Comparison of ENCODE assay signal across 16 cellular contexts in the genomic region with DNA sequence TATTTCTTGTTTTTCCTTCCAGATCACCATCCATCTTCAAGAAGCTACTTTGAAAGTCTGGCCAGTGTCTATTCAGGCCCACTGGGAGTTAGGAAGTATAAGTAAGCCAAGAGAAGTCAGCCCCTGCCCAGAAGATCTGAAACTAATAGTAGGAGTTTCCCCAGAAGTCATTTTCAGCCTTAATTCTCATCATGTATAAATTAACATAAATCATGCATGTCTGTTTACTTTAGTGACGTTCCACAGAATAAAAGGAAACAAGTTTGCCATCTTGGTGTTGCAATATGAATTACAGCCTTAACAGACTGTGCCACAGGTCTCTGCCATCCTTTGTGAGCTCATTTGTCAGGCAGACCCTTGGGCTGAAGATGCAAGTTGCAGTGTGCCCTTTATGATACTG. TPM values are rescaled to one million over a fixed set of nuclear protein-coding genes. Genes with fewer than 3 reads are reported as not detected.
DNase-seq lines count a peak whose midpoint lies in the region; ATAC-seq lines count a peak whose summit lies in the region.
"Had no signal": no experiment of that assay in that cellular context is flagged by ENCODE, and none has a peak within 500 bp of the region (broad histone marks: within the 10 kb centered on the region; RNA-seq: fewer than 3 reads in every experiment).

No MANE protein-coding gene starts in this region.

- no peaks in the 10 kb centered on the region for H3K9me3 Mint-ChIP-seq in CD4-positive, CD25-positive, alpha-beta regulatory T cell
- H3K9me3 Mint-ChIP-seq in CD8-positive, alpha-beta memory T cell, result no peaks in the 10 kb centered on the region
- no peaks in the 10 kb centered on the region for H3K9me3 Mint-ChIP-seq in activated CD8-positive, alpha-beta T cell treated with anti-CD3 and anti-CD28 coated beads, Interleukin-2, amount 10 ng/mL, durations not matched to agents 7 days and 5 days (ENCODE audit: insufficient read depth)
- H3K9me3 Mint-ChIP-seq: H9 had no signal

- H3K27me3 Mint-ChIP-seq in CD4-positive, CD25-positive, alpha-beta regulatory T cell, result no peaks in the 10 kb centered on the region
- no peaks in the 10 kb centered on the region for H3K27me3 Mint-ChIP-seq in CD8-positive, alpha-beta memory T cell
- no peaks in the 10 kb centered on the region for H3K27me3 Mint-ChIP-seq in activated CD8-positive, alpha-beta T cell treated with anti-CD3 and anti-CD28 coated beads, Interleukin-2, amount 10 ng/mL, durations not matched to agents 7 days and 5 days (ENCODE audit: low read depth)
- H3K27me3 Mint-ChIP-seq: B cell had no signal

- DNase-seq in CD4-positive, CD25-positive, alpha-beta regulatory T cell, result no peak
- DNase-seq in CD8-positive, alpha-beta memory T cell, result no peak
- no peak for DNase-seq in activated CD8-positive, alpha-beta T cell treated with anti-CD3 and anti-CD28 coated beads, Interleukin-2, amount 10 ng/mL, durations not matched to agents 7 days and 5 days
- peak; percentile 68 for DNase-seq in fibroblast of gingiva (ENCODE audit: low read depth)
- DNase-seq in GF-D8 (lab: John Stamatoyannopoulos, UW), result no peak
- no peak for DNase-seq in NCI-H774 (lab: John Stamatoyannopoulos, UW)
- DNase-seq: H9, NCI-H1092, NCI-H345, NCI-H526 treated with DMSO at 0.1 percent for 48 hours, PC-3 had no signal

- peaks cover 8% of the 10 kb centered on the region for H3K4me1 ChIP-seq in CD4-positive, CD25-positive, alpha-beta regulatory T cell (ENCODE audit: control insufficient read depth, insufficient read depth, low read length, poor library complexity, severe bottlenecking)
- no peaks in the 10 kb centered on the region for H3K4me1 ChIP-seq in CD8-positive, alpha-beta memory T cell (ENCODE audit: insufficient read depth, low read length)

- H3K4me3 ChIP-seq in CD4-positive, CD25-positive, alpha-beta regulatory T cell (ENCODE audit: low read depth, low read length), result no peak overlapping the region
- no peak overlapping the region for H3K4me3 ChIP-seq in CD8-positive, alpha-beta memory T cell (ENCODE audit: low read length)
- H3K4me3 ChIP-seq: K562, SJSA1 had no signal

- H3K36me3 ChIP-seq in CD4-positive, CD25-positive, alpha-beta regulatory T cell (ENCODE audit: control insufficient read depth, insufficient read depth, low read length), result peaks cover 12% of the 10 kb centered on the region
- no peaks in the 10 kb centered on the region for H3K36me3 ChIP-seq in CD8-positive, alpha-beta memory T cell (ENCODE audit: insufficient read depth, low read length)

- no peaks in the 10 kb centered on the region for H3K9me3 ChIP-seq in CD4-positive, CD25-positive, alpha-beta regulatory T cell (ENCODE audit: control insufficient read depth in 2 of 2, low read length in 2 of 2)
- no peaks in the 10 kb centered on the region for H3K9me3 ChIP-seq in CD8-positive, alpha-beta memory T cell (ENCODE audit: low read length)
- H3K9me3 ChIP-seq: SJSA1 had no signal

- H3K27ac Mint-ChIP-seq in CD4-positive, CD25-positive, alpha-beta regulatory T cell, result peak overlapping the region in 2 of 3 donors; percentile 13 to 65
- H3K27ac Mint-ChIP-seq in CD8-positive, alpha-beta memory T cell, result peak overlapping the region in 5 of 8 donors; percentile 0 to 70 (median 46)
- H3K27ac Mint-ChIP-seq in activated CD8-positive, alpha-beta T cell treated with anti-CD3 and anti-CD28 coated beads, Interleukin-2, amount 10 ng/mL, durations not matched to agents 7 days and 5 days, result peak overlapping the region; percentile 39

- H3K36me3 Mint-ChIP-seq in CD4-positive, CD25-positive, alpha-beta regulatory T cell, result peaks cover 17% of the 10 kb centered on the region
- peaks cover 1 to 28% (median 3%) of the 10 kb centered on the region in 3 donors for H3K36me3 Mint-ChIP-seq in CD8-positive, alpha-beta memory T cell
- H3K36me3 Mint-ChIP-seq in activated CD8-positive, alpha-beta T cell treated with anti-CD3 and anti-CD28 coated beads, Interleukin-2, amount 10 ng/mL, durations not matched to agents 7 days and 5 days (ENCODE audit: low read depth), result peaks cover 56% of the 10 kb centered on the region

- H3K4me3 Mint-ChIP-seq in CD4-positive, CD25-positive, alpha-beta regulatory T cell, result no peak overlapping the region
- H3K4me3 Mint-ChIP-seq in CD8-positive, alpha-beta memory T cell, result no peak overlapping the region
- no peak overlapping the region for H3K4me3 Mint-ChIP-seq in activated CD8-positive, alpha-beta T cell treated with anti-CD3 and anti-CD28 coated beads, Interleukin-2, amount 10 ng/mL, durations not matched to agents 7 days and 5 days
- H3K4me3 Mint-ChIP-seq: B cell, H9 had no signal

- CTCF ChIA-PET in CD8-positive, alpha-beta memory T cell (lab: Charles Lee), result interaction anchor here (0.8 to 0.9 kb wide), 2 partner anchors 18 to 30 kb away, joined by 3 to 4 read pairs; no protein-coding TSS in a partner anchor
- CTCF ChIA-PET in activated CD8-positive, alpha-beta T cell treated with anti-CD3 and anti-CD28 coated beads, Interleukin-2, amount 10 ng/mL, durations not matched to agents 7 days and 5 days (lab: Charles Lee), result interaction anchor here (0.7 to 1.2 kb wide), 3 partner anchors 13 to 51 kb away, joined by 3 to 4 read pairs (median 3); no protein-coding TSS in a partner anchor

- ATAC-seq in CD4-positive, CD25-positive, alpha-beta regulatory T cell (ENCODE audit: low read depth in 2 of 2), result no peak
- no peak for ATAC-seq in activated CD8-positive, alpha-beta T cell treated with anti-CD3 and anti-CD28 coated beads, Interleukin-2, amount 10 ng/mL, durations not matched to agents 7 days and 5 days
- no peak for ATAC-seq in HG02840 (IDR thresholded peaks at IDR 0.05; ENCODE audit: low FRiP score, unreplicated experiment)
- ATAC-seq: K562, PC-3 had no signal

- no peaks in the 10 kb centered on the region for H3K27me3 ChIP-seq in CD4-positive, CD25-positive, alpha-beta regulatory T cell (ENCODE audit: control insufficient read depth, insufficient read depth, low read length)
- H3K27me3 ChIP-seq in CD8-positive, alpha-beta memory T cell (ENCODE audit: insufficient read depth, low read length, poor library complexity, severe bottlenecking), result no peaks in the 10 kb centered on the region
- H3K27me3 ChIP-seq: SJSA1 had no signal

- no peak overlapping the region for H3K27ac ChIP-seq in CD4-positive, CD25-positive, alpha-beta regulatory T cell (ENCODE audit: insufficient read depth, low read length, poor library complexity, severe bottlenecking)
- no peak overlapping the region for H3K27ac ChIP-seq in CD8-positive, alpha-beta memory T cell (ENCODE audit: low read depth, low read length)
- H3K27ac ChIP-seq: HL-60, SJSA1 had no signal

- POLR2A ChIA-PET in CD8-positive, alpha-beta memory T cell (lab: Charles Lee), result interaction anchor here (1.4 to 1.5 kb wide), 2 partner anchors 11 to 80 kb away, joined by 3 to 6 read pairs; no protein-coding TSS in a partner anchor
- POLR2A ChIA-PET in activated CD8-positive, alpha-beta T cell treated with anti-CD3 and anti-CD28 coated beads, Interleukin-2, amount 10 ng/mL, durations not matched to agents 7 days and 5 days (lab: Charles Lee), result interaction anchor here (1.0 to 1.5 kb wide), 2 partner anchors 46 to 72 kb away, joined by 3 to 4 read pairs; partner anchors contain the start of gene MTHFD1

- H3K4me1 Mint-ChIP-seq in CD4-positive, CD25-positive, alpha-beta regulatory T cell, result peaks cover 7 to 24% (median 12%) of the 10 kb centered on the region in 4 donors
- peaks cover 13 to 44% (median 40%) of the 10 kb centered on the region in 3 donors for H3K4me1 Mint-ChIP-seq in CD8-positive, alpha-beta memory T cell
- peaks cover 25% of the 10 kb centered on the region for H3K4me1 Mint-ChIP-seq in activated CD8-positive, alpha-beta T cell treated with anti-CD3 and anti-CD28 coated beads, Interleukin-2, amount 10 ng/mL, durations not matched to agents 7 days and 5 days (ENCODE audit: low read depth)

RNA-seq across cellular contexts. Expression of gene AKAP5, which starts 5.6 kb away (rescaled TPM):
- 1.3 TPM for total RNA-seq in CD4-positive, CD25-positive, alpha-beta regulatory T cell
- under 1 TPM in 3 of 4 donors, not detected in 1; 0.08 to 0.92 (median 0.17) TPM for polyA plus RNA-seq in CD4-positive, CD25-positive, alpha-beta regulatory T cell
- 1 to 10 TPM; 3.1 to 3.6 TPM for total RNA-seq in CD8-positive, alpha-beta memory T cell
- polyA plus RNA-seq in CD8-positive, alpha-beta memory T cell, result 1.0 TPM
- total RNA-seq in activated CD8-positive, alpha-beta T cell treated with anti-CD3 and anti-CD28 coated beads, Interleukin-2, amount 10 ng/mL, durations not matched to agents 7 days and 5 days, result 1 to 10 TPM; 1.9 to 2.1 TPM

RNA-seq across cellular contexts. Expression of gene ZBTB25, which starts 43.9 kb away (rescaled TPM):
- total RNA-seq in CD4-positive, CD25-positive, alpha-beta regulatory T cell, result 78.0 TPM
- polyA plus RNA-seq in CD4-positive, CD25-positive, alpha-beta regulatory T cell, result 10 to 100 TPM; 34.8 to 39.7 (median 37.1) TPM
- total RNA-seq in CD8-positive, alpha-beta memory T cell, result 10 to 100 TPM; 21.7 to 22.9 TPM
- 34.9 TPM for polyA plus RNA-seq in CD8-positive, alpha-beta memory T cell
- total RNA-seq in activated CD8-positive, alpha-beta T cell treated with anti-CD3 and anti-CD28 coated beads, Interleukin-2, amount 10 ng/mL, durations not matched to agents 7 days and 5 days, result 10 to 100 TPM; 26.2 to 28.2 TPM

RNA-seq across cellular contexts. Expression of gene ZBTB1, which starts 44.8 kb away (rescaled TPM):
- total RNA-seq in CD4-positive, CD25-positive, alpha-beta regulatory T cell, result 167 TPM
- polyA plus RNA-seq in CD4-positive, CD25-positive, alpha-beta regulatory T cell, result 10 to 100 TPM; 53.5 to 58.6 (median 56.5) TPM
- 10 to 100 TPM; 48.2 to 48.4 TPM for total RNA-seq in CD8-positive, alpha-beta memory T cell
- 51.7 TPM for polyA plus RNA-seq in CD8-positive, alpha-beta memory T cell
- 10 to 100 TPM; 58.3 to 61.7 TPM for total RNA-seq in activated CD8-positive, alpha-beta T cell treated with anti-CD3 and anti-CD28 coated beads, Interleukin-2, amount 10 ng/mL, durations not matched to agents 7 days and 5 days
